Comparison of ENCODE assay signal across 17 cellular contexts in genomic region chr9:4700093-4700492, GRCh38.
"Had no signal": no experiment of that assay in that cellular context is flagged by ENCODE, and none has a peak within 500 bp of the region (broad histone marks: within the 10 kb centered on the region; RNA-seq: fewer than 3 reads in every experiment).

No MANE protein-coding gene starts in this region.

- H3K27ac ChIP-seq: esophagus muscularis mucosa, sigmoid colon, thyroid gland, WERI-Rb-1 had no signal

- DNase-seq: activated CD4-positive, alpha-beta memory T cell treated with anti-CD3 and anti-CD28 coated beads for 36 hours; activated CD4-positive, alpha-beta T cell treated with anti-CD3 and anti-CD28 coated beads for 36 hours; activated CD8-positive, alpha-beta memory T cell treated with anti-CD3 and anti-CD28 coated beads, Interleukin-2, amount 10 ng/mL, durations not matched to agents 7 days and 5 days; activated naive CD4-positive, alpha-beta T cell treated with anti-CD3 and anti-CD28 coated beads, Interleukin-2, amount 10 ng/mL, durations not matched to agents 7 days and 5 days; activated T-cell treated with anti-CD3 and anti-CD28 coated beads, Interleukin-2, amount 50 U/mL, for 1 hour; caudate nucleus; foreskin fibroblast; sigmoid colon; stimulated activated CD4-positive, alpha-beta T cell treated with anti-CD3 and anti-CD28 coated beads, Interleukin-1b, Interleukin-23, amount 100 ng/mL, for 48 hours; T-cell; T-helper 9 cell; thyroid gland; WERI-Rb-1 had no signal

- H3K9me3 ChIP-seq: esophagus muscularis mucosa, sigmoid colon, thyroid gland had no signal

- ATAC-seq: activated CD4-positive, alpha-beta T cell treated with anti-CD3 and anti-CD28 coated beads for 36 hours; activated CD8-positive, alpha-beta memory T cell treated with anti-CD3 and anti-CD28 coated beads, Interleukin-2, amount 10 ng/mL, durations not matched to agents 7 days and 5 days; T-cell had no signal

- H3K4me3 ChIP-seq: esophagus muscularis mucosa, lung, sigmoid colon, thyroid gland had no signal

- H3K4me1 ChIP-seq: sigmoid colon had no signal

- H3K27me3 ChIP-seq: esophagus muscularis mucosa, sigmoid colon, thyroid gland had no signal

- FAIRE-seq: colon, urothelium cell line had no signal
